22 cellular contexts compared by ENCODE assay signal in genomic region chr14:80310950-80311349, GRCh38.
DNase-seq lines count a peak whose midpoint lies in the region; ATAC-seq and TF ChIP-seq lines count a peak whose summit lies in the region.
"Had no signal": no experiment of that assay in that cellular context is flagged by ENCODE, and none has a peak within 500 bp of the region (broad histone marks: within the 10 kb centered on the region; RNA-seq: fewer than 3 reads in every experiment).

No MANE protein-coding gene starts in this region.

- no TSS peak for BruUV-seq in MCF 10A (replicated peaks; lab: Mats Ljungman, UMichigan)
- BruUV-seq in mammary epithelial cell (replicated peaks; lab: Mats Ljungman, UMichigan): no TSS peak

- WGBS in mammary epithelial cell (ENCODE audit: low coverage, missing lambda C conversion rate): 70% methylated on average over 4 of the region's 4 CpGs

- H3K9me3 Mint-ChIP-seq in MCF 10A (ENCODE audit: unreplicated experiment): no peaks in the 10 kb centered on the region
- H3K9me3 Mint-ChIP-seq: activated naive CD8-positive, alpha-beta T cell treated with anti-CD3 and anti-CD28 coated beads for 36 hours had no signal

- no peak overlapping the region for H3K9ac ChIP-seq in mammary epithelial cell (ENCODE audit: insufficient read depth, low read length)
- H3K9ac ChIP-seq in skeletal muscle satellite cell (ENCODE audit: low read depth, low read length): no peak overlapping the region

- H3K27me3 Mint-ChIP-seq in MCF 10A (ENCODE audit: insufficient read depth, unreplicated experiment): no peaks in the 10 kb centered on the region
- H3K27me3 Mint-ChIP-seq: activated naive CD8-positive, alpha-beta T cell treated with anti-CD3 and anti-CD28 coated beads for 36 hours; stimulated activated naive CD8-positive, alpha-beta T cell treated with anti-CD3 and anti-CD28 coated beads, Interleukin-15, Interleukin-2, amounts not matched to agents 100 ng/mL and 50 ng/mL, for 24 hours had no signal

- no peak overlapping the region for H3K27ac Mint-ChIP-seq in MCF 10A (ENCODE audit: low read depth, unreplicated experiment)
- H3K27ac Mint-ChIP-seq: activated naive CD8-positive, alpha-beta T cell treated with anti-CD3 and anti-CD28 coated beads for 36 hours; activated T-cell treated with anti-CD3 and anti-CD28 coated beads, Interleukin-2, amount 50 U/mL, for 72 hours; stimulated activated naive CD8-positive, alpha-beta T cell treated with anti-CD3 and anti-CD28 coated beads, Interleukin-15, Interleukin-2, amounts not matched to agents 100 ng/mL and 50 ng/mL, for 24 hours had no signal

- no peaks in the 10 kb centered on the region for H4K20me1 ChIP-seq in mammary epithelial cell (ENCODE audit: insufficient read depth, low read length)

- intact Hi-C loops in MCF 10A (cut with micrococcal nuclease) (no loop called here), mammary epithelial cell (cut with micrococcal nuclease) (no loop called here)

- no peak overlapping the region for H3K4me3 ChIP-seq in mammary epithelial cell (replicated peaks in 1 of 3; ENCODE audit: insufficient read depth in 1 of 3, low read depth in 2 of 3, low read length in 3 of 3)
- no peak overlapping the region for H3K4me3 ChIP-seq in brain microvascular endothelial cell (ENCODE audit: low read depth, low read length)
- H3K4me3 ChIP-seq in skeletal muscle satellite cell (ENCODE audit: low read length): no peak overlapping the region
- H3K4me3 ChIP-seq: breast epithelium, dorsolateral prefrontal cortex, HAP-1, SK-N-MC had no signal

- in situ Hi-C loops in mammary epithelial cell (cut with MboI; ENCODE audit: low sequenced_read_pairs in 2 of 2) (no loop called here), brain microvascular endothelial cell (cut with HindIII; ENCODE audit: low pct_ligation_motif_present, low sequenced_read_pairs) (no loop called here)

- no peaks in the 10 kb centered on the region for H3K79me2 ChIP-seq in mammary epithelial cell (ENCODE audit: insufficient read depth, low read length)

- peak; percentile 3 for DNase-seq in MCF 10A (ENCODE audit: unreplicated experiment)
- DNase-seq in mammary epithelial cell: no peak
- peak; percentile 86 for DNase-seq in brain microvascular endothelial cell
- DNase-seq in foreskin melanocyte: peak; percentile 89
- DNase-seq: activated CD4-positive, CD25-positive, alpha-beta regulatory T cell treated with anti-CD3 and anti-CD28 coated beads, Interleukin-2, amount 50 U/mL, for 72 hours; activated CD8-positive, alpha-beta memory T cell treated with anti-CD3 and anti-CD28 coated beads for 24 hours; activated naive CD8-positive, alpha-beta T cell treated with anti-CD3 and anti-CD28 coated beads for 36 hours; activated T-cell treated with anti-CD3 and anti-CD28 coated beads, Interleukin-2, amount 50 U/mL, for 72 hours; dorsolateral prefrontal cortex; erythroblast; NCI-H187; NCI-H2227 treated with DMSO at 0.1 percent for 48 hours; stimulated activated CD4-positive, alpha-beta T cell treated with anti-CD3 and anti-CD28 coated beads, Interleukin-2, amount 100 ng/mL, for 48 hours had no signal

- H3K36me3 ChIP-seq in mammary epithelial cell (ENCODE audit: insufficient read depth, low read length) (no peaks in the 10 kb centered on the region), brain microvascular endothelial cell (replicated peaks) (no peaks in the 10 kb centered on the region), skeletal muscle satellite cell (ENCODE audit: insufficient read depth, low read length) (no peaks in the 10 kb centered on the region)
- H3K36me3 ChIP-seq: breast epithelium, HAP-1 had no signal

- dilution Hi-C loops in mammary epithelial cell (cut with HindIII; ENCODE audit: low sequenced_read_pairs): no loop called here

- H3K9me3 ChIP-seq in mammary epithelial cell (replicated peaks; ENCODE audit: insufficient read depth, low read length) (no peaks in the 10 kb centered on the region), skeletal muscle satellite cell (replicated peaks; ENCODE audit: low read length) (no peaks in the 10 kb centered on the region)
- H3K9me3 ChIP-seq: breast epithelium, HAP-1 had no signal

- H3K4me1 Mint-ChIP-seq in MCF 10A (ENCODE audit: insufficient read depth, unreplicated experiment): no peaks in the 10 kb centered on the region
- H3K4me1 Mint-ChIP-seq: activated naive CD8-positive, alpha-beta T cell treated with anti-CD3 and anti-CD28 coated beads for 36 hours had no signal

- H3K27ac ChIP-seq in mammary epithelial cell (ENCODE audit: insufficient read depth, low read depth, low read length) (no peak overlapping the region), brain microvascular endothelial cell (peak overlapping the region; percentile 67)
- H3K27ac ChIP-seq: 22Rv1, breast epithelium, dorsolateral prefrontal cortex, SK-N-MC had no signal

- no peak overlapping the region for H3K4me3 Mint-ChIP-seq in MCF 10A (ENCODE audit: unreplicated experiment)
- H3K4me3 Mint-ChIP-seq: activated naive CD8-positive, alpha-beta T cell treated with anti-CD3 and anti-CD28 coated beads for 36 hours; activated T-cell treated with anti-CD3 and anti-CD28 coated beads, Interleukin-2, amount 50 U/mL, for 72 hours; stimulated activated naive CD8-positive, alpha-beta T cell treated with anti-CD3 and anti-CD28 coated beads, Interleukin-15, Interleukin-2, amounts not matched to agents 100 ng/mL and 50 ng/mL, for 24 hours had no signal

- H3K4me2 ChIP-seq in mammary epithelial cell (ENCODE audit: insufficient read depth, low read depth, low read length) (no peak overlapping the region), skeletal muscle satellite cell (ENCODE audit: low read length) (peak overlapping the region; percentile 22)

- POLR2A ChIA-PET in MCF 10A (lab: Yijun Ruan, JAX): no interaction called here

- no peak for TF ChIP-seq CTCF in MCF 10A (IDR thresholded peaks at IDR 0.05; ENCODE audit: unreplicated experiment)
- no peak for TF ChIP-seq CTCF in mammary epithelial cell (conservative IDR thresholded peaks at IDR 0.05 in 1 of 2, IDR thresholded peaks at IDR 0.05 in 1 of 2; ENCODE audit: extremely low read depth in 1 of 2, insufficient read depth in 1 of 2, low read depth in 1 of 2, low read length in 2 of 2)
- TF ChIP-seq CTCF in brain microvascular endothelial cell (IDR thresholded peaks at IDR 0.05; ENCODE audit: low read depth, low read length, missing control alignments): no peak

- CTCF ChIA-PET in MCF 10A (lab: Yijun Ruan, JAX) (interaction anchor here (1.0 kb wide), 1 partner anchor 32 kb away, joined by 3 read pairs; no protein-coding TSS in a partner anchor), mammary epithelial cell (lab: Charles Lee; ENCODE audit: low non-redundant PET) (no interaction called here)

- H2AFZ ChIP-seq in mammary epithelial cell (ENCODE audit: low read depth, low read length): no peak overlapping the region

- ATAC-seq in HG02678 (IDR thresholded peaks at IDR 0.05; ENCODE audit: unreplicated experiment): no peak
- ATAC-seq in GM21526 (IDR thresholded peaks at IDR 0.05; ENCODE audit: low FRiP score, unreplicated experiment): no peak
- no peak for ATAC-seq in GM21528 (IDR thresholded peaks at IDR 0.05; ENCODE audit: low FRiP score, unreplicated experiment)
- ATAC-seq: activated T-cell treated with anti-CD3 and anti-CD28 coated beads, Interleukin-2, amount 50 U/mL, for 72 hours had no signal

- H3K36me3 Mint-ChIP-seq in MCF 10A (ENCODE audit: insufficient read depth, unreplicated experiment): no peaks in the 10 kb centered on the region
- H3K36me3 Mint-ChIP-seq: activated naive CD8-positive, alpha-beta T cell treated with anti-CD3 and anti-CD28 coated beads for 36 hours had no signal

- H3K4me1 ChIP-seq in mammary epithelial cell (ENCODE audit: insufficient read depth, low read length) (no peaks in the 10 kb centered on the region), skeletal muscle satellite cell (ENCODE audit: control insufficient read depth, insufficient read depth, low read length) (peaks cover 18% of the 10 kb centered on the region)
- H3K4me1 ChIP-seq: breast epithelium, HAP-1 had no signal

- H3K27me3 ChIP-seq in mammary epithelial cell (ENCODE audit: insufficient read depth, low read length) (no peaks in the 10 kb centered on the region), brain microvascular endothelial cell (replicated peaks) (no peaks in the 10 kb centered on the region), skeletal muscle satellite cell (ENCODE audit: control insufficient read depth, insufficient read depth, low read length) (no peaks in the 10 kb centered on the region)
- H3K27me3 ChIP-seq: breast epithelium, dorsolateral prefrontal cortex had no signal
